1 cellular context compared by ENCODE assay signal in the genomic region with DNA sequence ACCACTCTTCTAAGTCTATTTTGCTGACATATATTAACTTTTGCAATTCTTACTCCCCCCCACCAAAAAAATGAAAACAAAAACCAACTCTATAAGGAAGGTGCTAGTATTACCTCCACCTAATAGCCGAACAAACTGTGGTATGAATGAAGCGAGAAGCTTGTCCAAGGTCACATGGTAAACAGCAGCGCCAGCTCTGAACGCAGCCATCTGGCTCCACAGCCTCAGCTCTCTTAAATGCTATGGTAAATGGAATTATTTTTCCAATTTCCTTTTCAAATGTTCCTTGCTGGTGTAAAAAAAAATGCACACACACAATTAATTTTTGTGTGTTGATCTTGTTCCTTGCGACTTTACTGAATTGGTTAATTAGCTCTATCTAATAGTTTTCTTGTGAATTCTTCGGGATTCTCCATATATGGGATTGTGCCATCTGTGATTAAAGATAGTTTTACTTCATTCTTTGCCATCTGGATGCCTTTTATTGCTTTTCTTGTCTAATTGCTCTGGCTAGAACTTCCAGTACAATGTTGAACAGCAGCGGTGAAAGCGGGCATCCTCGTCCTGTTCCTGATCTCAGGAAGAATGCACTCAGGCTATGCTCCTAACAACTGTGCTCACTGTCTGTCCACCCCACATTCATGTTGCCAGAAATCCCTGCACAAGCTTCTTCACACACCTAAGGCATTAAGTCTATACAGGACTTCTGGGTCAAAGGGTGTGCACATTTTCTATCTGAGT.
TF ChIP-seq lines count a peak whose summit lies in the region.

No MANE protein-coding gene starts in this region.

TF ChIP-seq in HepG2, 621 proteins besides CTCF, POLR2A, EP300 and RAD21:
- TF ChIP-seq, protein P1, sequence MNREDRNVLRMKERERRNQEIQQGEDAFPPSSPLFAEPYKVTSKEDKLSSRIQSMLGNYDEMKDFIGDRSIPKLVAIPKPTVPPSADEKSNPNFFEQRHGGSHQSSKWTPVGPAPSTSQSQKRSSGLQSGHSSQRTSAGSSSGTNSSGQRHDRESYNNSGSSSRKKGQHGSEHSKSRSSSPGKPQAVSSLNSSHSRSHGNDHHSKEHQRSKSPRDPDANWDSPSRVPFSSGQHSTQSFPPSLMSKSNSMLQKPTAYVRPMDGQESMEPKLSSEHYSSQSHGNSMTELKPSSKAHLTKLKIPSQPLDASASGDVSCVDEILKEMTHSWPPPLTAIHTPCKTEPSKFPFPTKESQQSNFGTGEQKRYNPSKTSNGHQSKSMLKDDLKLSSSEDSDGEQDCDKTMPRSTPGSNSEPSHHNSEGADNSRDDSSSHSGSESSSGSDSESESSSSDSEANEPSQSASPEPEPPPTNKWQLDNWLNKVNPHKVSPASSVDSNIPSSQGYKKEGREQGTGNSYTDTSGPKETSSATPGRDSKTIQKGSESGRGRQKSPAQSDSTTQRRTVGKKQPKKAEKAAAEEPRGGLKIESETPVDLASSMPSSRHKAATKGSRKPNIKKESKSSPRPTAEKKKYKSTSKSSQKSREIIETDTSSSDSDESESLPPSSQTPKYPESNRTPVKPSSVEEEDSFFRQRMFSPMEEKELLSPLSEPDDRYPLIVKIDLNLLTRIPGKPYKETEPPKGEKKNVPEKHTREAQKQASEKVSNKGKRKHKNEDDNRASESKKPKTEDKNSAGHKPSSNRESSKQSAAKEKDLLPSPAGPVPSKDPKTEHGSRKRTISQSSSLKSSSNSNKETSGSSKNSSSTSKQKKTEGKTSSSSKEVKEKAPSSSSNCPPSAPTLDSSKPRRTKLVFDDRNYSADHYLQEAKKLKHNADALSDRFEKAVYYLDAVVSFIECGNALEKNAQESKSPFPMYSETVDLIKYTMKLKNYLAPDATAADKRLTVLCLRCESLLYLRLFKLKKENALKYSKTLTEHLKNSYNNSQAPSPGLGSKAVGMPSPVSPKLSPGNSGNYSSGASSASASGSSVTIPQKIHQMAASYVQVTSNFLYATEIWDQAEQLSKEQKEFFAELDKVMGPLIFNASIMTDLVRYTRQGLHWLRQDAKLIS (CRISPR knock-in tag; IDR thresholded peaks at IDR 0.05): no peak
- TF ChIP-seq, protein P2, sequence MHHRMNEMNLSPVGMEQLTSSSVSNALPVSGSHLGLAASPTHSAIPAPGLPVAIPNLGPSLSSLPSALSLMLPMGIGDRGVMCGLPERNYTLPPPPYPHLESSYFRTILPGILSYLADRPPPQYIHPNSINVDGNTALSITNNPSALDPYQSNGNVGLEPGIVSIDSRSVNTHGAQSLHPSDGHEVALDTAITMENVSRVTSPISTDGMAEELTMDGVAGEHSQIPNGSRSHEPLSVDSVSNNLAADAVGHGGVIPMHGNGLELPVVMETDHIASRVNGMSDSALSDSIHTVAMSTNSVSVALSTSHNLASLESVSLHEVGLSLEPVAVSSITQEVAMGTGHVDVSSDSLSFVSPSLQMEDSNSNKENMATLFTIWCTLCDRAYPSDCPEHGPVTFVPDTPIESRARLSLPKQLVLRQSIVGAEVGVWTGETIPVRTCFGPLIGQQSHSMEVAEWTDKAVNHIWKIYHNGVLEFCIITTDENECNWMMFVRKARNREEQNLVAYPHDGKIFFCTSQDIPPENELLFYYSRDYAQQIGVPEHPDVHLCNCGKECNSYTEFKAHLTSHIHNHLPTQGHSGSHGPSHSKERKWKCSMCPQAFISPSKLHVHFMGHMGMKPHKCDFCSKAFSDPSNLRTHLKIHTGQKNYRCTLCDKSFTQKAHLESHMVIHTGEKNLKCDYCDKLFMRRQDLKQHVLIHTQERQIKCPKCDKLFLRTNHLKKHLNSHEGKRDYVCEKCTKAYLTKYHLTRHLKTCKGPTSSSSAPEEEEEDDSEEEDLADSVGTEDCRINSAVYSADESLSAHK (CRISPR knock-in tag; IDR thresholded peaks at IDR 0.05; ENCODE audit: borderline replicate concordance): no peak
- TF ChIP-seq MAFK (conservative IDR thresholded peaks at IDR 0.05 in 1 of 2, IDR thresholded peaks at IDR 0.05 in 1 of 2; ENCODE audit: low read length in 2 of 2) (peak; percentile 6 to 19; a peak in 2 of 4 replicates), ATRX (CRISPR knock-in tag; IDR thresholded peaks at IDR 0.05; ENCODE audit: borderline replicate concordance) (no peak)
- TF ChIP-seq, protein P3, sequence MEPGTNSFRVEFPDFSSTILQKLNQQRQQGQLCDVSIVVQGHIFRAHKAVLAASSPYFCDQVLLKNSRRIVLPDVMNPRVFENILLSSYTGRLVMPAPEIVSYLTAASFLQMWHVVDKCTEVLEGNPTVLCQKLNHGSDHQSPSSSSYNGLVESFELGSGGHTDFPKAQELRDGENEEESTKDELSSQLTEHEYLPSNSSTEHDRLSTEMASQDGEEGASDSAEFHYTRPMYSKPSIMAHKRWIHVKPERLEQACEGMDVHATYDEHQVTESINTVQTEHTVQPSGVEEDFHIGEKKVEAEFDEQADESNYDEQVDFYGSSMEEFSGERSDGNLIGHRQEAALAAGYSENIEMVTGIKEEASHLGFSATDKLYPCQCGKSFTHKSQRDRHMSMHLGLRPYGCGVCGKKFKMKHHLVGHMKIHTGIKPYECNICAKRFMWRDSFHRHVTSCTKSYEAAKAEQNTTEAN (CRISPR knock-in tag; conservative IDR thresholded peaks at IDR 0.05): no peak
